ENCODE assay signal across 31 cellular contexts in the genomic region with DNA sequence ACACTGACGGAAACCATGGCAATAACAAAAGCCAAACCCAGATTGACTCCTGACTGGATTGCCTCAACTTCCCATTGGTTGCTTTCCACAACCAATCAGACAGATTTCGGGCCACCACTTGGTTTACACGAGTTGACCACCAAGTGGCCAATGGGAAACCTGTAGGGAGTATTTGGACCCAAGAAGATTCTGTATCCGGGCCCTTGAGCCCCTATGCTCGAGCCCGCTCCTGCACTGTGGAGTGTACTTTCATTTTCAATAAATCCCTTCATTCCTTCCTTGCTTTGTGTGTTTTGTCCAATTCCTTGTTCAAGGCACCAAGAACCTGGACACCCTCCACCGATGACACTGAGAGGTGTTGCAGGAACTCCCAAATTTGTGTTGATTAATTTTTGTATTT.
"Had no signal": no experiment of that assay in that cellular context is flagged by ENCODE, and none has a peak within 500 bp of the region (broad histone marks: within the 10 kb centered on the region; RNA-seq: fewer than 3 reads in every experiment).

No MANE protein-coding gene starts in this region.

- ATAC-seq: activated CD8-positive, alpha-beta memory T cell treated with anti-CD3 and anti-CD28 coated beads, Interleukin-2, amount 10 ng/mL, durations not matched to agents 7 days and 5 days; activated naive CD8-positive, alpha-beta T cell treated with anti-CD3 and anti-CD28 coated beads, Interleukin-2, amount 50 U/mL, for 24 hours had no signal

- H3K4me1 Mint-ChIP-seq: activated B cell treated with CpG ODN at 0.5 μM for 24 hours; activated CD8-positive, alpha-beta memory T cell treated with anti-CD3 and anti-CD28 coated beads, Interleukin-2, amount 10 ng/mL, durations not matched to agents 7 days and 5 days; activated naive CD4-positive, alpha-beta T cell treated with anti-CD3 and anti-CD28 coated beads, Interleukin-2, amount 10 ng/mL, durations not matched to agents 7 days and 5 days; activated naive CD8-positive, alpha-beta T cell treated with anti-CD3 and anti-CD28 coated beads, Interleukin-2, amount 50 U/mL, for 24 hours; brain had no signal

- H3K9me3 ChIP-seq: Peyer's patch, SJSA1, SK-N-SH had no signal

- DNase-seq: activated B cell treated with CpG ODN at 0.5 μM for 24 hours; activated CD4-positive, alpha-beta memory T cell treated with anti-CD3 and anti-CD28 coated beads for 36 hours; activated CD4-positive, alpha-beta T cell treated with anti-CD3 and anti-CD28 coated beads for 4 hours; activated CD4-positive, alpha-beta T cell treated with anti-CD3 and anti-CD28 coated beads, Interleukin-2, amount 50 U/mL, for 1 hour; activated CD4-positive, CD25-positive, alpha-beta regulatory T cell treated with anti-CD3 and anti-CD28 coated beads, Interleukin-2, amount 50 U/mL, for 72 hours; activated CD8-positive, alpha-beta memory T cell treated with anti-CD3 and anti-CD28 coated beads, Interleukin-2, amount 10 ng/mL, durations not matched to agents 7 days and 5 days; activated CD8-positive, alpha-beta memory T cell treated with anti-CD3 and anti-CD28 coated beads, Interleukin-2, amount 50 U/mL, for 48 hours; activated effector memory CD4-positive, alpha-beta T cell treated with Interleukin-2 at 50 U/mL for 16 hours; activated naive CD4-positive, alpha-beta T cell treated with anti-CD3 and anti-CD28 coated beads, Interleukin-2, amount 10 ng/mL, durations not matched to agents 7 days and 5 days; activated naive CD8-positive, alpha-beta T cell treated with anti-CD3 and anti-CD28 coated beads, Interleukin-2, amount 50 U/mL, for 24 hours; anterior cingulate cortex; caudate nucleus; cerebellar nuclear complex; NCI-H1105 treated with DMSO at 0.1 percent for 48 hours; NCI-H1436; NCI-H1694; NCI-H1930; NCI-H2081 treated with DMSO at 0.1 percent for 48 hours; NCI-H345; NCI-H524 treated with DMSO at 0.1 percent for 48 hours; OCI-M1; RPMI8226; SHP77 treated with DMSO at 0.1 percent for 48 hours; SK-N-SH had no signal

- H3K4me3 ChIP-seq: Peyer's patch, SJSA1 had no signal

- H3K4me1 ChIP-seq: Peyer's patch, SJSA1 had no signal

- H3K27ac ChIP-seq: Peyer's patch, SJSA1, VCaP had no signal

- H3K9me3 Mint-ChIP-seq: activated B cell treated with CpG ODN at 0.5 μM for 24 hours; activated CD4-positive, alpha-beta memory T cell treated with anti-CD3 and anti-CD28 coated beads for 36 hours; activated naive CD4-positive, alpha-beta T cell treated with anti-CD3 and anti-CD28 coated beads, Interleukin-2, amount 10 ng/mL, durations not matched to agents 7 days and 5 days; activated naive CD8-positive, alpha-beta T cell treated with anti-CD3 and anti-CD28 coated beads, Interleukin-2, amount 50 U/mL, for 24 hours; T-helper 1 cell treated with Interleukin-12 subunit alpha and Interleukin-12 subunit beta and Interleukin-4 antibody, amounts not matched to agents 30 μg/mL and 1 μg/mL, for 36 hours; T-helper 2 cell treated with Interferon-gamma antibody and Interleukin-4, amounts not matched to agents 5 μg/mL and 100 μg/mL, for 36 hours had no signal

- H3K36me3 ChIP-seq: Peyer's patch, SJSA1 had no signal

- H3K4me3 Mint-ChIP-seq: activated B cell treated with CpG ODN at 0.5 μM for 24 hours; activated CD4-positive, alpha-beta memory T cell treated with anti-CD3 and anti-CD28 coated beads for 36 hours; activated CD8-positive, alpha-beta memory T cell treated with anti-CD3 and anti-CD28 coated beads, Interleukin-2, amount 10 ng/mL, durations not matched to agents 7 days and 5 days; activated naive CD4-positive, alpha-beta T cell treated with anti-CD3 and anti-CD28 coated beads, Interleukin-2, amount 10 ng/mL, durations not matched to agents 7 days and 5 days; activated naive CD8-positive, alpha-beta T cell; activated naive CD8-positive, alpha-beta T cell treated with anti-CD3 and anti-CD28 coated beads, Interleukin-2, amount 50 U/mL, for 24 hours; brain; T-helper 1 cell treated with Interleukin-12 subunit alpha and Interleukin-12 subunit beta and Interleukin-4 antibody, amounts not matched to agents 30 μg/mL and 1 μg/mL, for 36 hours; T-helper 2 cell treated with Interferon-gamma antibody and Interleukin-4, amounts not matched to agents 5 μg/mL and 100 μg/mL, for 36 hours had no signal

- H3K4me2 ChIP-seq: SK-N-SH had no signal

- H3K9me2 ChIP-seq: SK-N-SH had no signal

- H3K27ac Mint-ChIP-seq: activated B cell treated with CpG ODN at 0.5 μM for 24 hours; activated CD4-positive, alpha-beta memory T cell treated with anti-CD3 and anti-CD28 coated beads for 36 hours; activated CD8-positive, alpha-beta memory T cell treated with anti-CD3 and anti-CD28 coated beads, Interleukin-2, amount 10 ng/mL, durations not matched to agents 7 days and 5 days; activated naive CD4-positive, alpha-beta T cell treated with anti-CD3 and anti-CD28 coated beads, Interleukin-2, amount 10 ng/mL, durations not matched to agents 7 days and 5 days; activated naive CD8-positive, alpha-beta T cell; activated naive CD8-positive, alpha-beta T cell treated with anti-CD3 and anti-CD28 coated beads, Interleukin-2, amount 50 U/mL, for 24 hours; brain; T-helper 1 cell treated with Interleukin-12 subunit alpha and Interleukin-12 subunit beta and Interleukin-4 antibody, amounts not matched to agents 30 μg/mL and 1 μg/mL, for 36 hours; T-helper 2 cell treated with Interferon-gamma antibody and Interleukin-4, amounts not matched to agents 5 μg/mL and 100 μg/mL, for 36 hours had no signal

- H3K27me3 ChIP-seq: Peyer's patch, SJSA1 had no signal

- H3K36me3 Mint-ChIP-seq: activated CD4-positive, alpha-beta memory T cell treated with anti-CD3 and anti-CD28 coated beads for 36 hours; activated CD8-positive, alpha-beta memory T cell treated with anti-CD3 and anti-CD28 coated beads, Interleukin-2, amount 10 ng/mL, durations not matched to agents 7 days and 5 days; activated naive CD4-positive, alpha-beta T cell treated with anti-CD3 and anti-CD28 coated beads, Interleukin-2, amount 10 ng/mL, durations not matched to agents 7 days and 5 days; activated naive CD8-positive, alpha-beta T cell; brain had no signal

- H3K9ac ChIP-seq: SK-N-SH had no signal
